ENCODE assay signal across 2 cellular contexts in genomic region chr19:35693422-35693821, GRCh38.
TF ChIP-seq lines count a peak whose summit lies in the region.

No MANE protein-coding gene starts in this region.

TF ChIP-seq in SK-N-SH treated with all-trans-retinoic acid at 6 μM for 48 hours, 23 proteins besides CTCF, POLR2A, EP300 and RAD21:
- TF ChIP-seq RARB (CRISPR knock-in tag; IDR thresholded peaks at IDR 0.05), result no peak
- TF ChIP-seq, protein P1, sequence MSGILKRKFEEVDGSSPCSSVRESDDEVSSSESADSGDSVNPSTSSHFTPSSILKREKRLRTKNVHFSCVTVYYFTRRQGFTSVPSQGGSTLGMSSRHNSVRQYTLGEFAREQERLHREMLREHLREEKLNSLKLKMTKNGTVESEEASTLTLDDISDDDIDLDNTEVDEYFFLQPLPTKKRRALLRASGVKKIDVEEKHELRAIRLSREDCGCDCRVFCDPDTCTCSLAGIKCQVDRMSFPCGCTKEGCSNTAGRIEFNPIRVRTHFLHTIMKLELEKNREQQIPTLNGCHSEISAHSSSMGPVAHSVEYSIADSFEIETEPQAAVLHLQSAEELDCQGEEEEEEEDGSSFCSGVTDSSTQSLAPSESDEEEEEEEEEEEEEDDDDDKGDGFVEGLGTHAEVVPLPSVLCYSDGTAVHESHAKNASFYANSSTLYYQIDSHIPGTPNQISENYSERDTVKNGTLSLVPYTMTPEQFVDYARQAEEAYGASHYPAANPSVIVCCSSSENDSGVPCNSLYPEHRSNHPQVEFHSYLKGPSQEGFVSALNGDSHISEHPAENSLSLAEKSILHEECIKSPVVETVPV (CRISPR knock-in tag; IDR thresholded peaks at IDR 0.05), result no peak
- TF ChIP-seq ZNF70 (CRISPR knock-in tag; IDR thresholded peaks at IDR 0.05), result no peak
- TF ChIP-seq, protein P2, sequence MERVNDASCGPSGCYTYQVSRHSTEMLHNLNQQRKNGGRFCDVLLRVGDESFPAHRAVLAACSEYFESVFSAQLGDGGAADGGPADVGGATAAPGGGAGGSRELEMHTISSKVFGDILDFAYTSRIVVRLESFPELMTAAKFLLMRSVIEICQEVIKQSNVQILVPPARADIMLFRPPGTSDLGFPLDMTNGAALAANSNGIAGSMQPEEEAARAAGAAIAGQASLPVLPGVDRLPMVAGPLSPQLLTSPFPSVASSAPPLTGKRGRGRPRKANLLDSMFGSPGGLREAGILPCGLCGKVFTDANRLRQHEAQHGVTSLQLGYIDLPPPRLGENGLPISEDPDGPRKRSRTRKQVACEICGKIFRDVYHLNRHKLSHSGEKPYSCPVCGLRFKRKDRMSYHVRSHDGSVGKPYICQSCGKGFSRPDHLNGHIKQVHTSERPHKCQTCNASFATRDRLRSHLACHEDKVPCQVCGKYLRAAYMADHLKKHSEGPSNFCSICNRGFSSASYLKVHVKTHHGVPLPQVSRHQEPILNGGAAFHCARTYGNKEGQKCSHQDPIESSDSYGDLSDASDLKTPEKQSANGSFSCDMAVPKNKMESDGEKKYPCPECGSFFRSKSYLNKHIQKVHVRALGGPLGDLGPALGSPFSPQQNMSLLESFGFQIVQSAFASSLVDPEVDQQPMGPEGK (CRISPR knock-in tag; IDR thresholded peaks at IDR 0.05; ENCODE audit: borderline replicate concordance), result no peak
- no peak for TF ChIP-seq TOX (CRISPR knock-in tag; IDR thresholded peaks at IDR 0.05; ENCODE audit: borderline replicate concordance)
- no peak for TF ChIP-seq PPARA (CRISPR knock-in tag; IDR thresholded peaks at IDR 0.05; ENCODE audit: borderline replicate concordance)
- TF ChIP-seq, protein P3, sequence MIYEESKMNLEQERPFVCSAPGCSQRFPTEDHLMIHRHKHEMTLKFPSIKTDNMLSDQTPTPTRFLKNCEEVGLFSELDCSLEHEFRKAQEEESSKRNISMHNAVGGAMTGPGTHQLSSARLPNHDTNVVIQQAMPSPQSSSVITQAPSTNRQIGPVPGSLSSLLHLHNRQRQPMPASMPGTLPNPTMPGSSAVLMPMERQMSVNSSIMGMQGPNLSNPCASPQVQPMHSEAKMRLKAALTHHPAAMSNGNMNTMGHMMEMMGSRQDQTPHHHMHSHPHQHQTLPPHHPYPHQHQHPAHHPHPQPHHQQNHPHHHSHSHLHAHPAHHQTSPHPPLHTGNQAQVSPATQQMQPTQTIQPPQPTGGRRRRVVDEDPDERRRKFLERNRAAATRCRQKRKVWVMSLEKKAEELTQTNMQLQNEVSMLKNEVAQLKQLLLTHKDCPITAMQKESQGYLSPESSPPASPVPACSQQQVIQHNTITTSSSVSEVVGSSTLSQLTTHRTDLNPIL (CRISPR knock-in tag; IDR thresholded peaks at IDR 0.05; ENCODE audit: low read depth), result no peak
- TF ChIP-seq TCF4 (CRISPR knock-in tag; IDR thresholded peaks at IDR 0.05; ENCODE audit: borderline replicate concordance), result no peak
- no peak for TF ChIP-seq ZC3H10 (CRISPR knock-in tag; IDR thresholded peaks at IDR 0.05)
- no peak for TF ChIP-seq OSR1 (CRISPR knock-in tag; IDR thresholded peaks at IDR 0.05)
- TF ChIP-seq ISL1 (CRISPR knock-in tag; IDR thresholded peaks at IDR 0.05), result no peak
- no peak for TF ChIP-seq GLIS3 (CRISPR knock-in tag; IDR thresholded peaks at IDR 0.05)
- TF ChIP-seq, protein P4, sequence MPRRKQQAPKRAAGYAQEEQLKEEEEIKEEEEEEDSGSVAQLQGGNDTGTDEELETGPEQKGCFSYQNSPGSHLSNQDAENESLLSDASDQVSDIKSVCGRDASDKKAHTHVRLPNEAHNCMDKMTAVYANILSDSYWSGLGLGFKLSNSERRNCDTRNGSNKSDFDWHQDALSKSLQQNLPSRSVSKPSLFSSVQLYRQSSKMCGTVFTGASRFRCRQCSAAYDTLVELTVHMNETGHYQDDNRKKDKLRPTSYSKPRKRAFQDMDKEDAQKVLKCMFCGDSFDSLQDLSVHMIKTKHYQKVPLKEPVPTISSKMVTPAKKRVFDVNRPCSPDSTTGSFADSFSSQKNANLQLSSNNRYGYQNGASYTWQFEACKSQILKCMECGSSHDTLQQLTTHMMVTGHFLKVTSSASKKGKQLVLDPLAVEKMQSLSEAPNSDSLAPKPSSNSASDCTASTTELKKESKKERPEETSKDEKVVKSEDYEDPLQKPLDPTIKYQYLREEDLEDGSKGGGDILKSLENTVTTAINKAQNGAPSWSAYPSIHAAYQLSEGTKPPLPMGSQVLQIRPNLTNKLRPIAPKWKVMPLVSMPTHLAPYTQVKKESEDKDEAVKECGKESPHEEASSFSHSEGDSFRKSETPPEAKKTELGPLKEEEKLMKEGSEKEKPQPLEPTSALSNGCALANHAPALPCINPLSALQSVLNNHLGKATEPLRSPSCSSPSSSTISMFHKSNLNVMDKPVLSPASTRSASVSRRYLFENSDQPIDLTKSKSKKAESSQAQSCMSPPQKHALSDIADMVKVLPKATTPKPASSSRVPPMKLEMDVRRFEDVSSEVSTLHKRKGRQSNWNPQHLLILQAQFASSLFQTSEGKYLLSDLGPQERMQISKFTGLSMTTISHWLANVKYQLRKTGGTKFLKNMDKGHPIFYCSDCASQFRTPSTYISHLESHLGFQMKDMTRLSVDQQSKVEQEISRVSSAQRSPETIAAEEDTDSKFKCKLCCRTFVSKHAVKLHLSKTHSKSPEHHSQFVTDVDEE (CRISPR knock-in tag; IDR thresholded peaks at IDR 0.05), result no peak
- no peak for TF ChIP-seq ZNF8 (CRISPR knock-in tag; IDR thresholded peaks at IDR 0.05)
- no peak for TF ChIP-seq ZNF565 (CRISPR knock-in tag; conservative IDR thresholded peaks at IDR 0.05; ENCODE audit: low read depth)
- no peak for TF ChIP-seq BACH2 (CRISPR knock-in tag; IDR thresholded peaks at IDR 0.05; ENCODE audit: borderline replicate concordance)

TF ChIP-seq in SK-N-SH, 30 proteins besides CTCF, POLR2A, EP300 and RAD21:
- no peak for TF ChIP-seq MXI1 (IDR thresholded peaks at IDR 0.05; ENCODE audit: low read depth, low read length)
- TF ChIP-seq SIN3A (IDR thresholded peaks at IDR 0.05; ENCODE audit: borderline replicate concordance, low read depth, low read length), result no peak
- TF ChIP-seq NRF1 (IDR thresholded peaks at IDR 0.05; ENCODE audit: low read depth, low read length), result no peak
- TF ChIP-seq GATA2 (CRISPR knock-in tag; IDR thresholded peaks at IDR 0.05), result no peak
- no peak for TF ChIP-seq TEAD4 (IDR thresholded peaks at IDR 0.05; ENCODE audit: borderline replicate concordance, insufficient read depth)
- no peak for TF ChIP-seq GABPA (IDR thresholded peaks at IDR 0.05; ENCODE audit: low read depth)
- TF ChIP-seq, protein P5, sequence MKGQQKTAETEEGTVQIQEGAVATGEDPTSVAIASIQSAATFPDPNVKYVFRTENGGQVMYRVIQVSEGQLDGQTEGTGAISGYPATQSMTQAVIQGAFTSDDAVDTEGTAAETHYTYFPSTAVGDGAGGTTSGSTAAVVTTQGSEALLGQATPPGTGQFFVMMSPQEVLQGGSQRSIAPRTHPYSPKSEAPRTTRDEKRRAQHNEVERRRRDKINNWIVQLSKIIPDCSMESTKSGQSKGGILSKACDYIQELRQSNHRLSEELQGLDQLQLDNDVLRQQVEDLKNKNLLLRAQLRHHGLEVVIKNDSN (IDR thresholded peaks at IDR 0.05; ENCODE audit: borderline replicate concordance, low read depth), result no peak
- no peak for TF ChIP-seq TCF12 (IDR thresholded peaks at IDR 0.05)
- no peak for TF ChIP-seq FOXM1 (IDR thresholded peaks at IDR 0.05; ENCODE audit: low read depth)
- no peak for TF ChIP-seq MEF2A (IDR thresholded peaks at IDR 0.05; ENCODE audit: borderline replicate concordance, low read depth)
- TF ChIP-seq, protein P6, sequence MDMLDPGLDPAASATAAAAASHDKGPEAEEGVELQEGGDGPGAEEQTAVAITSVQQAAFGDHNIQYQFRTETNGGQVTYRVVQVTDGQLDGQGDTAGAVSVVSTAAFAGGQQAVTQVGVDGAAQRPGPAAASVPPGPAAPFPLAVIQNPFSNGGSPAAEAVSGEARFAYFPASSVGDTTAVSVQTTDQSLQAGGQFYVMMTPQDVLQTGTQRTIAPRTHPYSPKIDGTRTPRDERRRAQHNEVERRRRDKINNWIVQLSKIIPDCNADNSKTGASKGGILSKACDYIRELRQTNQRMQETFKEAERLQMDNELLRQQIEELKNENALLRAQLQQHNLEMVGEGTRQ (IDR thresholded peaks at IDR 0.05; ENCODE audit: borderline replicate concordance, low read depth, low read length), result no peak
